Comparison of ENCODE assay signal across 1 cellular context in the genomic region with DNA sequence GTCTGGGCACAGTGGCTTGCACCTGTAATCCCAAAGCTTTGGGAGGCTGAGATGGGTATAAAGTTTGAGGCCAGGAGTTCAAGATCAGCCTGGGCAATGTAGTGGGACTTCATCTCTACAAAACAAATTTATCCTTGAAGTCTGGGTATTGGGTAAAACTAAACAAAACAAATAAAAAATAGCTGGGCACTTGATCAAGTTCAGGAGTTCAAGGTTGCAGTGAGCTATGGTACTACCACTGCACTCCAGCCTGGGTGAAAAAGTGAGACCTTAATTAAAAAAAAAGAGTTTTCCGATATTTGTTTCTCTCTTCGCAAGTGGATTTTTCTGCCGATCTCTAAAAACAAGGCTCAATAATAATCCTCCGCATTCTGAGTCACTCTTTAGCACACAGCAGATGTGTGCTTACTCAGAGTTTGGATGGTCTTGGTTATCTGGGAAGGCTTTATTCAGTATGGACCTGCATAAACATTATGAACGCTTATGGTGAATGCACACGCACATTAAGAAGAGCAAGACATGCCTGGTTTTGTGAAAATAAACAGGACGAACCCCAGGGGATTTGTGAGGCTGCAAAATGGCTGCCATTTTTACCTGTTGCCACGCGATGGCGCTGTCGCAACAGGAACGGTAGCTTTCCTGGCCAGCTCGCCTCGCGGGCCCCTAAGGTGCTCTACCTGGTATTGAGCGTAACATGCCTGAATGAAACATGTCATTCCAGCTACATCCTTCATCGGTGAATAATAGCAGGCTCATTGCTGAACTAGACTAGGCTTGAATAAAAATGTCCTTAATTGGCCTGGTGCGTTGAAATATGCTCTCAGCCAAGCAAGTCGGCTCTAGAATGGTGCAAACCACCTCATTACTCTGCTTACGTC.
TF ChIP-seq lines count a peak whose summit lies in the region.

No MANE protein-coding gene starts in this region.

TF ChIP-seq in HepG2, 621 proteins besides CTCF, POLR2A, EP300 and RAD21 (continued from another document and continues in another):
- TF ChIP-seq, protein P1, sequence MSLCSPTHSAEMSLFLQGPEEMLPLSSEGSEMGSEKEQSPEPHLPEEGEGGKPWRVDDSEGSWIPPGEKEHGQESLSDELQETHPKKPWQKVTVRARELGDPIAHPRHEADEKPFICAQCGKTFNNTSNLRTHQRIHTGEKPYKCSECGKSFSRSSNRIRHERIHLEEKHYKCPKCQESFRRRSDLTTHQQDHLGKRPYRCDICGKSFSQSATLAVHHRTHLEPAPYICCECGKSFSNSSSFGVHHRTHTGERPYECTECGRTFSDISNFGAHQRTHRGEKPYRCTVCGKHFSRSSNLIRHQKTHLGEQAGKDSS (CRISPR knock-in tag; IDR thresholded peaks at IDR 0.05; ENCODE audit: borderline replicate concordance, low read depth): peak; percentile 61; the same call in 1 of the 2 replicates
- TF ChIP-seq TAF15 (IDR thresholded peaks at IDR 0.05; ENCODE audit: low read depth, low read length, poor library complexity, severe bottlenecking) (no peak), ZNF225 (CRISPR knock-in tag; IDR thresholded peaks at IDR 0.05) (no peak), MZF1 (CRISPR knock-in tag; IDR thresholded peaks at IDR 0.05; ENCODE audit: borderline replicate concordance) (no peak), ZNF331 (CRISPR knock-in tag; IDR thresholded peaks at IDR 0.05) (no peak), BORCS8-MEF2B (CRISPR knock-in tag; IDR thresholded peaks at IDR 0.05) (no peak), AKAP8 (CRISPR knock-in tag; IDR thresholded peaks at IDR 0.05) (no peak), ZNF101 (CRISPR knock-in tag; IDR thresholded peaks at IDR 0.05; ENCODE audit: borderline replicate concordance, low read depth) (no peak), IKZF4 (CRISPR knock-in tag; IDR thresholded peaks at IDR 0.05; ENCODE audit: borderline replicate concordance, low read depth, not compliant biosample characterization) (no peak), HOXD1 (CRISPR knock-in tag; IDR thresholded peaks at IDR 0.05) (no peak), ZNF614 (CRISPR knock-in tag; IDR thresholded peaks at IDR 0.05; ENCODE audit: borderline replicate concordance) (no peak), ZNF841 (CRISPR knock-in tag; IDR thresholded peaks at IDR 0.05; ENCODE audit: borderline replicate concordance) (no peak), NCOR1 (IDR thresholded peaks at IDR 0.05; ENCODE audit: borderline replicate concordance, low read length) (no peak), HNF4A (CRISPR knock-in tag; IDR thresholded peaks at IDR 0.05) (no peak), SMAD3 (CRISPR knock-in tag; IDR thresholded peaks at IDR 0.05) (no peak), MTF2 (CRISPR knock-in tag; IDR thresholded peaks at IDR 0.05; ENCODE audit: borderline replicate concordance) (no peak), REL (CRISPR knock-in tag; conservative IDR thresholded peaks at IDR 0.05) (0 out of 2 replicates have a peak, but pooled peaks have one; percentile 49), REXO4 (CRISPR knock-in tag; IDR thresholded peaks at IDR 0.05; ENCODE audit: borderline replicate concordance) (no peak), ZNF607 (CRISPR knock-in tag; IDR thresholded peaks at IDR 0.05; ENCODE audit: borderline replicate concordance) (no peak), NR2F6 (IDR thresholded peaks at IDR 0.05) (no peak), NR2F6 (CRISPR knock-in tag; IDR thresholded peaks at IDR 0.05) (no peak), TBL1XR1 (IDR thresholded peaks at IDR 0.05; ENCODE audit: borderline replicate concordance, low read length, partially characterized antibody) (no peak), FOXC1 (CRISPR knock-in tag; IDR thresholded peaks at IDR 0.05; ENCODE audit: borderline replicate concordance) (no peak), POGZ (CRISPR knock-in tag; IDR thresholded peaks at IDR 0.05) (no peak), RBAK (CRISPR knock-in tag; IDR thresholded peaks at IDR 0.05) (no peak), GABPB1 (CRISPR knock-in tag; IDR thresholded peaks at IDR 0.05) (no peak), ZNF382 (CRISPR knock-in tag; IDR thresholded peaks at IDR 0.05; ENCODE audit: borderline replicate concordance) (no peak), ZSCAN21 (CRISPR knock-in tag; IDR thresholded peaks at IDR 0.05; ENCODE audit: borderline replicate concordance) (no peak), MEIS2 (CRISPR knock-in tag; IDR thresholded peaks at IDR 0.05) (no peak), SP140L (CRISPR knock-in tag; IDR thresholded peaks at IDR 0.05; ENCODE audit: borderline replicate concordance) (no peak), ZNF563 (CRISPR knock-in tag; IDR thresholded peaks at IDR 0.05) (no peak), EED (CRISPR knock-in tag; IDR thresholded peaks at IDR 0.05) (no peak), FOSL2 (CRISPR knock-in tag; IDR thresholded peaks at IDR 0.05) (0 out of 2 replicates have a peak, but pooled peaks have one; percentile 18), ZNF564 (CRISPR knock-in tag; IDR thresholded peaks at IDR 0.05) (no peak), MXI1 (IDR thresholded peaks at IDR 0.05; ENCODE audit: borderline replicate concordance, low read depth, low read length) (no peak)
- TF ChIP-seq, protein P2, sequence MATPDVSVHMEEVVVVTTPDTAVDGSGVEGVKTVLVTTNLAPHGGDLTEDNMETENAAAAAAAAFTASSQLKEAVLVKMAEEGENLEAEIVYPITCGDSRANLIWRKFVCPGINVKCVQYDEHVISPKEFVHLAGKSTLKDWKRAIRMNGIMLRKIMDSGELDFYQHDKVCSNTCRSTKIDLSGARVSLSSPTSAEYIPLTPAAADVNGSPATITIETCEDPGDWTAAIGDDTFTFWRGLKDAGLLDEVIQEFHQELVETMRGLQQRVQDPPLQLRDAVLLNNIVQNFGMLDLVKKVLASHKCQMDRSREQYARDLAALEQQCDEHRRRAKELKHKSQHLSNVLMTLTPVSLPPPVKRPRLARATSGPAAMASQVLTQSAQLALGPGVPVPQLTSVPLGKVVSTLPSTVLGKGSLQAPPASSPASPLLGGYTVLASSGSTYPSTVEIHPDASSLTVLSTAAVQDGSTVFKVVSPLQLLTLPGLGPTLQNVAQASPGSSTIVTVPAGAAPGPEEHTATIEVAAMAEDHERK (CRISPR knock-in tag; IDR thresholded peaks at IDR 0.05; ENCODE audit: low read depth): no peak
- TF ChIP-seq, protein P3, sequence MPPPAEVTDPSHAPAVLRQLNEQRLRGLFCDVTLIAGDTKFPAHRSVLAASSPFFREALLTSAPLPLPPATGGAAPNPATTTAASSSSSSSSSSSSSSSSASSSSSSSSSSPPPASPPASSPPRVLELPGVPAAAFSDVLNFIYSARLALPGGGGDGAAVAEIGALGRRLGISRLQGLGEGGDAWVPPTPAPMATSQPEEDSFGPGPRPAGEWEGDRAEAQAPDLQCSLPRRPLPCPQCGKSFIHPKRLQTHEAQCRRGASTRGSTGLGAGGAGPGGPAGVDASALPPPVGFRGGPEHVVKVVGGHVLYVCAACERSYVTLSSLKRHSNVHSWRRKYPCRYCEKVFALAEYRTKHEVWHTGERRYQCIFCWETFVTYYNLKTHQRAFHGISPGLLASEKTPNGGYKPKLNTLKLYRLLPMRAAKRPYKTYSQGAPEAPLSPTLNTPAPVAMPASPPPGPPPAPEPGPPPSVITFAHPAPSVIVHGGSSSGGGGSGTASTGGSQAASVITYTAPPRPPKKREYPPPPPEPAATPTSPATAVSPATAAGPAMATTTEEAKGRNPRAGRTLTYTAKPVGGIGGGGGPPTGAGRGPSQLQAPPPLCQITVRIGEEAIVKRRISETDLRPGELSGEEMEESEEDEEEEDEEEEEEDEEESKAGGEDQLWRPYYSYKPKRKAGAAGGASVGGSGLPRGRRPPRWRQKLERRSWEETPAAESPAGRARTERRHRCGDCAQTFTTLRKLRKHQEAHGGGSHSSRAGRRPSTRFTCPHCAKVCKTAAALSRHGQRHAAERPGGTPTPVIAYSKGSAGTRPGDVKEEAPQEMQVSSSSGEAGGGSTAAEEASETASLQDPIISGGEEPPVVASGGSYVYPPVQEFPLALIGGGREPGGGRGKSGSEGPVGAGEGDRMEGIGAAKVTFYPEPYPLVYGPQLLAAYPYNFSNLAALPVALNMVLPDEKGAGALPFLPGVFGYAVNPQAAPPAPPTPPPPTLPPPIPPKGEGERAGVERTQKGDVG (CRISPR knock-in tag; IDR thresholded peaks at IDR 0.05; ENCODE audit: borderline replicate concordance): no peak
- TF ChIP-seq, protein P4, sequence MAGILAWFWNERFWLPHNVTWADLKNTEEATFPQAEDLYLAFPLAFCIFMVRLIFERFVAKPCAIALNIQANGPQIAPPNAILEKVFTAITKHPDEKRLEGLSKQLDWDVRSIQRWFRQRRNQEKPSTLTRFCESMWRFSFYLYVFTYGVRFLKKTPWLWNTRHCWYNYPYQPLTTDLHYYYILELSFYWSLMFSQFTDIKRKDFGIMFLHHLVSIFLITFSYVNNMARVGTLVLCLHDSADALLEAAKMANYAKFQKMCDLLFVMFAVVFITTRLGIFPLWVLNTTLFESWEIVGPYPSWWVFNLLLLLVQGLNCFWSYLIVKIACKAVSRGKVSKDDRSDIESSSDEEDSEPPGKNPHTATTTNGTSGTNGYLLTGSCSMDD (CRISPR knock-in tag; IDR thresholded peaks at IDR 0.05): peak; percentile 33; the same call in 1 of the 2 replicates
- TF ChIP-seq, protein P5, sequence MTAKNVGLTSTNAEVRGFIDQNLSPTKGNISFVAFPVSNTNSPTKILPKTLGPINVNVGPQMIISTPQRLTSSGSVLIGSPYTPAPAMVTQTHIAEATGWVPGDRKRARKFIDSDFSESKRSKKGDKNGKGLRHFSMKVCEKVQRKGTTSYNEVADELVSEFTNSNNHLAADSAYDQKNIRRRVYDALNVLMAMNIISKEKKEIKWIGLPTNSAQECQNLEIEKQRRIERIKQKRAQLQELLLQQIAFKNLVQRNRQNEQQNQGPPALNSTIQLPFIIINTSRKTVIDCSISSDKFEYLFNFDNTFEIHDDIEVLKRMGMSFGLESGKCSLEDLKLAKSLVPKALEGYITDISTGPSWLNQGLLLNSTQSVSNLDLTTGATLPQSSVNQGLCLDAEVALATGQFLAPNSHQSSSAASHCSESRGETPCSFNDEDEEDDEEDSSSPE (CRISPR knock-in tag; IDR thresholded peaks at IDR 0.05): no peak
- TF ChIP-seq, protein P6, sequence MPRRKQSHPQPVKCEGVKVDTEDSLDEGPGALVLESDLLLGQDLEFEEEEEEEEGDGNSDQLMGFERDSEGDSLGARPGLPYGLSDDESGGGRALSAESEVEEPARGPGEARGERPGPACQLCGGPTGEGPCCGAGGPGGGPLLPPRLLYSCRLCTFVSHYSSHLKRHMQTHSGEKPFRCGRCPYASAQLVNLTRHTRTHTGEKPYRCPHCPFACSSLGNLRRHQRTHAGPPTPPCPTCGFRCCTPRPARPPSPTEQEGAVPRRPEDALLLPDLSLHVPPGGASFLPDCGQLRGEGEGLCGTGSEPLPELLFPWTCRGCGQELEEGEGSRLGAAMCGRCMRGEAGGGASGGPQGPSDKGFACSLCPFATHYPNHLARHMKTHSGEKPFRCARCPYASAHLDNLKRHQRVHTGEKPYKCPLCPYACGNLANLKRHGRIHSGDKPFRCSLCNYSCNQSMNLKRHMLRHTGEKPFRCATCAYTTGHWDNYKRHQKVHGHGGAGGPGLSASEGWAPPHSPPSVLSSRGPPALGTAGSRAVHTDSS (CRISPR knock-in tag; conservative IDR thresholded peaks at IDR 0.05): peak; percentile 60; the same call in 1 of the 2 replicates
- TF ChIP-seq, protein P7, sequence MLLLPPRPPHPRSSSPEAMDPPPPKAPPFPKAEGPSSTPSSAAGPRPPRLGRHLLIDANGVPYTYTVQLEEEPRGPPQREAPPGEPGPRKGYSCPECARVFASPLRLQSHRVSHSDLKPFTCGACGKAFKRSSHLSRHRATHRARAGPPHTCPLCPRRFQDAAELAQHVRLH (CRISPR knock-in tag; IDR thresholded peaks at IDR 0.05; ENCODE audit: borderline replicate concordance, low read depth): 0 out of 2 replicates have a peak, but pooled peaks have one; percentile 35
- TF ChIP-seq, protein P8, sequence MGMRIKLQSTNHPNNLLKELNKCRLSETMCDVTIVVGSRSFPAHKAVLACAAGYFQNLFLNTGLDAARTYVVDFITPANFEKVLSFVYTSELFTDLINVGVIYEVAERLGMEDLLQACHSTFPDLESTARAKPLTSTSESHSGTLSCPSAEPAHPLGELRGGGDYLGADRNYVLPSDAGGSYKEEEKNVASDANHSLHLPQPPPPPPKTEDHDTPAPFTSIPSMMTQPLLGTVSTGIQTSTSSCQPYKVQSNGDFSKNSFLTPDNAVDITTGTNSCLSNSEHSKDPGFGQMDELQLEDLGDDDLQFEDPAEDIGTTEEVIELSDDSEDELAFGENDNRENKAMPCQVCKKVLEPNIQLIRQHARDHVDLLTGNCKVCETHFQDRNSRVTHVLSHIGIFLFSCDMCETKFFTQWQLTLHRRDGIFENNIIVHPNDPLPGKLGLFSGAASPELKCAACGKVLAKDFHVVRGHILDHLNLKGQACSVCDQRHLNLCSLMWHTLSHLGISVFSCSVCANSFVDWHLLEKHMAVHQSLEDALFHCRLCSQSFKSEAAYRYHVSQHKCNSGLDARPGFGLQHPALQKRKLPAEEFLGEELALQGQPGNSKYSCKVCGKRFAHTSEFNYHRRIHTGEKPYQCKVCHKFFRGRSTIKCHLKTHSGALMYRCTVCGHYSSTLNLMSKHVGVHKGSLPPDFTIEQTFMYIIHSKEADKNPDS (CRISPR knock-in tag; IDR thresholded peaks at IDR 0.05): no peak
- TF ChIP-seq, protein P9, sequence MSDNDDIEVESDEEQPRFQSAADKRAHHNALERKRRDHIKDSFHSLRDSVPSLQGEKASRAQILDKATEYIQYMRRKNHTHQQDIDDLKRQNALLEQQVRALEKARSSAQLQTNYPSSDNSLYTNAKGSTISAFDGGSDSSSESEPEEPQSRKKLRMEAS (IDR thresholded peaks at IDR 0.05): no peak
- TF ChIP-seq, protein P10, sequence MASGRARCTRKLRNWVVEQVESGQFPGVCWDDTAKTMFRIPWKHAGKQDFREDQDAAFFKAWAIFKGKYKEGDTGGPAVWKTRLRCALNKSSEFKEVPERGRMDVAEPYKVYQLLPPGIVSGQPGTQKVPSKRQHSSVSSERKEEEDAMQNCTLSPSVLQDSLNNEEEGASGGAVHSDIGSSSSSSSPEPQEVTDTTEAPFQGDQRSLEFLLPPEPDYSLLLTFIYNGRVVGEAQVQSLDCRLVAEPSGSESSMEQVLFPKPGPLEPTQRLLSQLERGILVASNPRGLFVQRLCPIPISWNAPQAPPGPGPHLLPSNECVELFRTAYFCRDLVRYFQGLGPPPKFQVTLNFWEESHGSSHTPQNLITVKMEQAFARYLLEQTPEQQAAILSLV (CRISPR knock-in tag; IDR thresholded peaks at IDR 0.05; ENCODE audit: borderline replicate concordance): peak; percentile 40; the same call in 1 of the 2 replicates
- TF ChIP-seq, protein P11, sequence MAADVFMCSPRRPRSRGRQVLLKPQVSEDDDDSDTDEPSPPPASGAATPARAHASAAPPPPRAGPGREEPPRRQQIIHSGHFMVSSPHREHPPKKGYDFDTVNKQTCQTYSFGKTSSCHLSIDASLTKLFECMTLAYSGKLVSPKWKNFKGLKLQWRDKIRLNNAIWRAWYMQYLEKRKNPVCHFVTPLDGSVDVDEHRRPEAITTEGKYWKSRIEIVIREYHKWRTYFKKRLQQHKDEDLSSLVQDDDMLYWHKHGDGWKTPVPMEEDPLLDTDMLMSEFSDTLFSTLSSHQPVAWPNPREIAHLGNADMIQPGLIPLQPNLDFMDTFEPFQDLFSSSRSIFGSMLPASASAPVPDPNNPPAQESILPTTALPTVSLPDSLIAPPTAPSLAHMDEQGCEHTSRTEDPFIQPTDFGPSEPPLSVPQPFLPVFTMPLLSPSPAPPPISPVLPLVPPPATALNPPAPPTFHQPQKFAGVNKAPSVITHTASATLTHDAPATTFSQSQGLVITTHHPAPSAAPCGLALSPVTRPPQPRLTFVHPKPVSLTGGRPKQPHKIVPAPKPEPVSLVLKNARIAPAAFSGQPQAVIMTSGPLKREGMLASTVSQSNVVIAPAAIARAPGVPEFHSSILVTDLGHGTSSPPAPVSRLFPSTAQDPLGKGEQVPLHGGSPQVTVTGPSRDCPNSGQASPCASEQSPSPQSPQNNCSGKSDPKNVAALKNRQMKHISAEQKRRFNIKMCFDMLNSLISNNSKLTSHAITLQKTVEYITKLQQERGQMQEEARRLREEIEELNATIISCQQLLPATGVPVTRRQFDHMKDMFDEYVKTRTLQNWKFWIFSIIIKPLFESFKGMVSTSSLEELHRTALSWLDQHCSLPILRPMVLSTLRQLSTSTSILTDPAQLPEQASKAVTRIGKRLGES (CRISPR knock-in tag; IDR thresholded peaks at IDR 0.05; ENCODE audit: borderline replicate concordance): no peak
